18 cellular contexts compared by ENCODE assay signal in genomic region chr1:96808186-96808585, GRCh38.
DNase-seq lines count a peak whose midpoint lies in the region; TF ChIP-seq lines count a peak whose summit lies in the region.
"Had no signal": no experiment of that assay in that cellular context is flagged by ENCODE, and none has a peak within 500 bp of the region (broad histone marks: within the 10 kb centered on the region; RNA-seq: fewer than 3 reads in every experiment).

No MANE protein-coding gene starts in this region.

- H3K36me3 ChIP-seq in PC-9 (ENCODE audit: low read depth) = peaks cover 46% of the 10 kb centered on the region
- H3K36me3 ChIP-seq: thoracic aorta had no signal

- TF ChIP-seq CTCF in PC-9 (conservative IDR thresholded peaks at IDR 0.05) = no peak

- no peak overlapping the region for H3K4me3 ChIP-seq in Jurkat, Clone E6-1 (ENCODE audit: low read length)
- H3K4me3 ChIP-seq in PC-9 = no peak overlapping the region
- H3K4me3 ChIP-seq: BLaER1, gastrocnemius medialis, Peyer's patch, thoracic aorta had no signal

- H2AFZ ChIP-seq in PC-9 = no peak overlapping the region

- BruUV-seq in PC-9 (replicated peaks; lab: Mats Ljungman, UMichigan) = no TSS peak

- intact Hi-C loops in PC-9 (cut with micrococcal nuclease; ENCODE audit: unreplicated experiment) = no loop called here

- no peaks in the 10 kb centered on the region for H4K20me1 ChIP-seq in PC-9 (ENCODE audit: insufficient read depth)

- POLR2A ChIA-PET in PC-9 (lab: Charles Lee; ENCODE audit: unreplicated experiment) = no interaction called here

- H3K9me2 ChIP-seq in PC-9 (ENCODE audit: insufficient read depth) = no peaks in the 10 kb centered on the region

- H3K27ac ChIP-seq in PC-9 = no peak overlapping the region
- H3K27ac ChIP-seq: BLaER1, gastrocnemius medialis, Peyer's patch, thoracic aorta had no signal

- no peaks in the 10 kb centered on the region for H3K9me3 ChIP-seq in PC-9 (ENCODE audit: insufficient read depth, low read depth)
- H3K9me3 ChIP-seq: BLaER1, gastrocnemius medialis, Peyer's patch, thoracic aorta had no signal

- in situ Hi-C loops in G401 (cut with HindIII; ENCODE audit: low sequenced_read_pairs) = no loop called here

- H3K79me2 ChIP-seq in PC-9 (ENCODE audit: low read depth) = no peaks in the 10 kb centered on the region

- no peak overlapping the region for H3K4me2 ChIP-seq in PC-9
- H3K4me2 ChIP-seq: BLaER1 had no signal

- H3F3A ChIP-seq in PC-9 (ENCODE audit: insufficient read depth, low read depth) = no peaks in the 10 kb centered on the region

- peak; percentile 10 for DNase-seq in G401 (ENCODE audit: low spot score)
- DNase-seq in Jurkat, Clone E6-1 (ENCODE audit: low read depth, low spot score) = peak; percentile 7
- peak; percentile 89 for DNase-seq in NCI-H82 (lab: John Stamatoyannopoulos, UW)
- peak; percentile 5 for DNase-seq in glomerular endothelial cell (ENCODE audit: extremely low read depth, low read depth, low spot score)
- no peak for DNase-seq in NCI-H524 treated with DMSO at 0.1 percent for 48 hours (lab: John Stamatoyannopoulos, UW)
- DNase-seq in activated CD8-positive, alpha-beta memory T cell treated with anti-CD3 and anti-CD28 coated beads, Interleukin-2, amount 50 U/mL, for 48 hours = no peak
- no peak for DNase-seq in PC-9
- DNase-seq: activated CD8-positive, alpha-beta T cell treated with anti-CD3 and anti-CD28 coated beads for 36 hours; amygdala; DND-41; gastrocnemius medialis; immature natural killer cell; naive thymus-derived CD8-positive, alpha-beta T cell; Peyer's patch; posterior cingulate gyrus; small intestine had no signal

- H3K27me3 ChIP-seq in PC-9 (ENCODE audit: insufficient read depth, low read depth) = no peaks in the 10 kb centered on the region
- H3K27me3 ChIP-seq: BLaER1, gastrocnemius medialis, Peyer's patch had no signal

- CTCF ChIA-PET in PC-9 (lab: Charles Lee) = no interaction called here

- no peaks in the 10 kb centered on the region for H3K4me1 ChIP-seq in PC-9 (replicated peaks; ENCODE audit: insufficient read depth)
- H3K4me1 ChIP-seq: Peyer's patch had no signal

Comparison
In these comparisons a context has a peak if more than half of its experiments do, and no peak if none do; other contexts are left out.
1. DNase-seq: peak in G401 (single experiment), Jurkat, Clone E6-1 (single experiment), NCI-H82 (single experiment) and glomerular endothelial cell (single experiment); none in NCI-H524 treated with DMSO at 0.1 percent for 48 hours (single experiment), activated CD8-positive, alpha-beta memory T cell treated with anti-CD3 and anti-CD28 coated beads, Interleukin-2, amount 50 U/mL, for 48 hours (single experiment) and PC-9 (0 of 2).